ENCODE assay signal across 30 cellular contexts in the genomic region with DNA sequence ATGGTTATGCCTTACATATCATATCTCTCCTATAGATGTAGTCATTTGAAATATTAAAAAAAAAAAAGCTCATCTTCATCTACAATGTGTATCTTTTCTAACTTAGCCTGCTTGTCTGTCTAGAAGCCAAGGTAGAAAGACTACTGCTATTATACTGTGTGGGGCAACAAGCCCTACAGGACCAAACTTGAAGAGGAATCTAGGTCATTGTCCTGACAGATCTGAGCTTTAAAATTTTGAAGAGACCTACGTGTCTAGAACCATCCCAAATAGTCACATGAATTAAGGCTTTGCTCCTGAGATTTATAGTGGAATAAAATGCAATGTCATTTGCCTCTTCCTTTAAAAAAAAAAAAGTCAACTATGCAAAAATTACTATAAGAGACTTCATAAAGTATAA.
"Had no signal": no experiment of that assay in that cellular context is flagged by ENCODE, and none has a peak within 500 bp of the region (broad histone marks: within the 10 kb centered on the region; RNA-seq: fewer than 3 reads in every experiment).

No MANE protein-coding gene starts in this region.

- H3K27ac ChIP-seq: ascending aorta, KMS-11, SJCRH30, SK-N-MC, WERI-Rb-1 had no signal

- H3K9ac ChIP-seq: KMS-11 had no signal

- H3K36me3 ChIP-seq: ascending aorta, SJCRH30, WERI-Rb-1 had no signal

- H3K27me3 ChIP-seq: ascending aorta, SJCRH30 had no signal

- H3K4me1 Mint-ChIP-seq: activated CD4-positive, alpha-beta memory T cell treated with anti-CD3 and anti-CD28 coated beads, Interleukin-2, amount 10 ng/mL, durations not matched to agents 7 days and 5 days; activated CD8-positive, alpha-beta memory T cell treated with anti-CD3 and anti-CD28 coated beads, Interleukin-2, amount 10 ng/mL, durations not matched to agents 7 days and 5 days; activated naive CD4-positive, alpha-beta T cell treated with anti-CD3 and anti-CD28 coated beads, Interleukin-2, amount 50 U/mL, for 24 hours; activated naive CD8-positive, alpha-beta T cell treated with anti-CD3 and anti-CD28 coated beads, Interleukin-2, amount 10 ng/mL, durations not matched to agents 7 days and 5 days had no signal

- DNase-seq: activated CD4-positive, alpha-beta memory T cell treated with anti-CD3 and anti-CD28 coated beads, Interleukin-2, amount 10 ng/mL, durations not matched to agents 7 days and 5 days; activated CD4-positive, alpha-beta T cell treated with anti-CD3 and anti-CD28 coated beads for 1 hour; activated CD4-positive, alpha-beta T cell treated with anti-CD3 and anti-CD28 coated beads for 48 hours; activated CD4-positive, CD25-positive, alpha-beta regulatory T cell; activated CD8-positive, alpha-beta memory T cell treated with anti-CD3 and anti-CD28 coated beads for 24 hours; activated CD8-positive, alpha-beta memory T cell treated with anti-CD3 and anti-CD28 coated beads, Interleukin-2, amount 10 ng/mL, durations not matched to agents 7 days and 5 days; activated CD8-positive, alpha-beta memory T cell treated with anti-CD3 and anti-CD28 coated beads, Interleukin-2, amount 50 U/mL, for 48 hours; activated gamma-delta T cell; activated naive CD4-positive, alpha-beta T cell treated with Interleukin-2 at 50 U/mL for 16 hours; activated naive CD8-positive, alpha-beta T cell treated with anti-CD3 and anti-CD28 coated beads, Interleukin-2, amount 10 ng/mL, durations not matched to agents 7 days and 5 days; activated T-cell treated with anti-CD3 and anti-CD28 coated beads, Interleukin-2, amount 50 U/mL, for 48 hours; amygdala; caudate nucleus; NCI-H146; NCI-H187; NCI-H2029 treated with DMSO at 0.1 percent for 48 hours; NCI-H2107; NCI-H2171; NCI-H2227 treated with DMSO at 0.1 percent for 48 hours; NCI-H446; NCI-H510A treated with DMSO at 0.1 percent for 48 hours; NK-92 treated with Interleukin-12 subunit alpha and Interleukin-12 subunit beta, amount 100 ng/mL, for 24 hours; SHP77; SJCRH30; T1000; WERI-Rb-1 had no signal

- H3K4me2 ChIP-seq: KMS-11 had no signal

- H3K27ac Mint-ChIP-seq: activated CD4-positive, alpha-beta memory T cell treated with anti-CD3 and anti-CD28 coated beads, Interleukin-2, amount 10 ng/mL, durations not matched to agents 7 days and 5 days; activated CD8-positive, alpha-beta memory T cell treated with anti-CD3 and anti-CD28 coated beads, Interleukin-2, amount 10 ng/mL, durations not matched to agents 7 days and 5 days; activated naive CD4-positive, alpha-beta T cell treated with anti-CD3 and anti-CD28 coated beads, Interleukin-2, amount 50 U/mL, for 24 hours; activated naive CD8-positive, alpha-beta T cell treated with anti-CD3 and anti-CD28 coated beads, Interleukin-2, amount 10 ng/mL, durations not matched to agents 7 days and 5 days had no signal

- H3K4me3 Mint-ChIP-seq: activated CD4-positive, alpha-beta memory T cell treated with anti-CD3 and anti-CD28 coated beads, Interleukin-2, amount 10 ng/mL, durations not matched to agents 7 days and 5 days; activated CD8-positive, alpha-beta memory T cell treated with anti-CD3 and anti-CD28 coated beads, Interleukin-2, amount 10 ng/mL, durations not matched to agents 7 days and 5 days; activated naive CD4-positive, alpha-beta T cell treated with anti-CD3 and anti-CD28 coated beads, Interleukin-2, amount 50 U/mL, for 24 hours; activated naive CD8-positive, alpha-beta T cell treated with anti-CD3 and anti-CD28 coated beads, Interleukin-2, amount 10 ng/mL, durations not matched to agents 7 days and 5 days had no signal

- H3K9me3 Mint-ChIP-seq: activated CD4-positive, alpha-beta memory T cell treated with anti-CD3 and anti-CD28 coated beads, Interleukin-2, amount 10 ng/mL, durations not matched to agents 7 days and 5 days; activated naive CD4-positive, alpha-beta T cell treated with anti-CD3 and anti-CD28 coated beads, Interleukin-2, amount 50 U/mL, for 24 hours; activated naive CD8-positive, alpha-beta T cell treated with anti-CD3 and anti-CD28 coated beads, Interleukin-2, amount 10 ng/mL, durations not matched to agents 7 days and 5 days had no signal

- H3K4me3 ChIP-seq: ascending aorta, SJCRH30, SK-N-MC had no signal

- H3K9me3 ChIP-seq: ascending aorta, SJCRH30 had no signal

- ATAC-seq: activated CD8-positive, alpha-beta memory T cell treated with anti-CD3 and anti-CD28 coated beads, Interleukin-2, amount 10 ng/mL, durations not matched to agents 7 days and 5 days had no signal

- H3K36me3 Mint-ChIP-seq: activated CD8-positive, alpha-beta memory T cell treated with anti-CD3 and anti-CD28 coated beads, Interleukin-2, amount 10 ng/mL, durations not matched to agents 7 days and 5 days; activated naive CD4-positive, alpha-beta T cell treated with anti-CD3 and anti-CD28 coated beads, Interleukin-2, amount 50 U/mL, for 24 hours; activated naive CD8-positive, alpha-beta T cell treated with anti-CD3 and anti-CD28 coated beads, Interleukin-2, amount 10 ng/mL, durations not matched to agents 7 days and 5 days had no signal
